14 cellular contexts compared by ENCODE assay signal in genomic region chr5:158755221-158755620, GRCh38.
"Had no signal": no experiment of that assay in that cellular context is flagged by ENCODE, and none has a peak within 500 bp of the region (broad histone marks: within the 10 kb centered on the region; RNA-seq: fewer than 3 reads in every experiment).

No MANE protein-coding gene starts in this region.

- H3K4me3 ChIP-seq: breast epithelium, psoas muscle, thyroid gland had no signal

- H3K27ac ChIP-seq: breast epithelium, psoas muscle, thyroid gland had no signal

- H3K9me3 ChIP-seq: breast epithelium, psoas muscle, thyroid gland had no signal

- H3K27me3 ChIP-seq: breast epithelium, thyroid gland had no signal

- H3K4me1 ChIP-seq: breast epithelium, psoas muscle, thyroid gland had no signal

- DNase-seq: activated CD4-positive, alpha-beta T cell treated with anti-CD3 and anti-CD28 coated beads, Interleukin-2, amount 50 U/mL, for 4 hours; activated CD4-positive, CD25-positive, alpha-beta regulatory T cell treated with anti-CD3 and anti-CD28 coated beads, Interleukin-2, amount 50 U/mL, for 72 hours; activated naive CD4-positive, alpha-beta T cell treated with Interleukin-2 at 50 U/mL for 16 hours; aorta; left ventricle myocardium superior; mesendoderm; nephron progenitor cell; occipital lobe; psoas muscle; stimulated activated naive CD8-positive, alpha-beta T cell treated with anti-CD3 and anti-CD28 coated beads, Interleukin-15, amount 100 ng/mL, for 72 hours; T-cell; T1000; thyroid gland had no signal

- H3K36me3 ChIP-seq: breast epithelium, thyroid gland had no signal
